In the genomic region with DNA sequence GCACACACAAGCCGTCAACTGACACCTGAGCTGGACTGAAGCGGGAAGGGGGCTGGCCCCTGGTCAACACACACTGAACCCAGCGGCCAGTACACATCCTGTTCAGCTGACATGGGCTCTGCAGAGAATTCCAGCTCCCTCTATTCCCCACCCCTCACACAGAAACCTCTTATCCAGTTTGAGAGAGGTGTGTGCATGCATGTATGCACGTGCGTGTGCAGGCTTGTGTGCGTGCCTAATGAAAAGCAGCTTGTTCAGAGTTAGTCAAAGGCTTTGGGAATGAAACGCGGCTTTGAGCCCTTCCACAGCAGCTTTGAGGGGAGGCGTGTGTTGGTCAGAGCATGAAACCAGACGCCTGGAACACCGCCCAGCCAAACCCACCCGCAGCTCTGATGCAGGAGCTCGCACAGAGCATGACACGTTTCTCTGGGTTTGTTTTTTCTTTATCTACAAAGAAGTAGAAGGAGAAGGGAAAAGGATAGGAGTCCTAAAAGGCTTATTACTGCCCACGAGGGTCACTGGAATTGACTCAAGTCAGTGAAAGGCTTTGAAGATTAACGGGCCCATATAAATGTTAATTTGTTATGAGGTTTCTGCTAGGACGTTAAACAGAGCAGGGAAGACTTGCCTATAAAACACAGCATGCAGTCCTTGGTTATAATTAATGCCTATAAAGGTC, we compare ENCODE assay signal across 9 cellular contexts.
DNase-seq lines count a peak whose midpoint lies in the region; ATAC-seq and TF ChIP-seq lines count a peak whose summit lies in the region.
"Had no signal": no experiment of that assay in that cellular context is flagged by ENCODE, and none has a peak within 500 bp of the region (broad histone marks: within the 10 kb centered on the region; RNA-seq: fewer than 3 reads in every experiment).

No MANE protein-coding gene starts in this region.

- DNase-seq in LHCN-M2 (ENCODE audit: low read depth) (peak; percentile 51), left ventricle myocardium inferior (no peak), spleen (no peak), inferior parietal cortex (ENCODE audit: extremely low spot score) (no peak), medulla oblongata (ENCODE audit: extremely low spot score) (no peak), GM10266 (ENCODE audit: extremely low spot score) (no peak), cerebellar cortex (ENCODE audit: low spot score) (no peak)

- H3K4me3 ChIP-seq in left ventricle myocardium inferior (no peak overlapping the region), spleen (no peak overlapping the region)

- H3K27me3 ChIP-seq in left ventricle myocardium inferior (ENCODE audit: low read depth) (no peaks in the 10 kb centered on the region), spleen (replicated peaks in 1 of 7) (peaks cover 0 to 59% (median 3%) of the 10 kb centered on the region in 7 donors)

- H3K36me3 ChIP-seq in left ventricle myocardium inferior (no peaks in the 10 kb centered on the region), spleen (no peaks in the 10 kb centered on the region)

- H3K9me3 ChIP-seq in left ventricle myocardium inferior (replicated peaks) (no peaks in the 10 kb centered on the region), spleen (no peaks in the 10 kb centered on the region)

- TF ChIP-seq CTCF in left ventricle myocardium inferior (IDR thresholded peaks at IDR 0.05; ENCODE audit: borderline replicate concordance) (no peak), spleen (IDR thresholded peaks at IDR 0.05 in 8 of 11, conservative IDR thresholded peaks at IDR 0.05 in 3 of 11) (no peak), GM10266 (IDR thresholded peaks at IDR 0.05; ENCODE audit: control insufficient read depth, insufficient read depth, low read depth, missing control alignments) (no peak)

- no peak for TF ChIP-seq POLR2A in spleen (IDR thresholded peaks at IDR 0.05)

- intact Hi-C loops in left ventricle myocardium inferior (cut with micrococcal nuclease), result no loop called here
- intact Hi-C loops in spleen (cut with DNase I; ENCODE audit: low total_unique reads), result loop anchor here (5.0 to 10.0 kb wide), 2 partner anchors 105 to 168 kb away; no protein-coding TSS in a partner anchor

- peak; percentile 47 for ATAC-seq in SK-N-SH treated with all-trans-retinoic acid at 6 μM for 48 hours
- ATAC-seq: Panc1 had no signal

- WGBS in spleen, 5 donors, result 25 to 49% (median 41%) methylated on average over 17 of the region's 17 CpGs

- H3K27ac ChIP-seq in left ventricle myocardium inferior (replicated peaks) (peak overlapping the region; percentile 88), spleen (peak overlapping the region; percentile 35 to 88 (median 83))

- peaks cover 100% of the 10 kb centered on the region for H3K4me1 ChIP-seq in left ventricle myocardium inferior
- H3K4me1 ChIP-seq in spleen, result peaks cover 19 to 87% (median 60%) of the 10 kb centered on the region in 6 donors

TF ChIP-seq in SK-N-SH treated with all-trans-retinoic acid at 6 μM for 48 hours, 23 proteins besides CTCF, POLR2A, EP300 and RAD21:
- TF ChIP-seq ZNF8 (CRISPR knock-in tag; IDR thresholded peaks at IDR 0.05) (no peak), CSDC2 (CRISPR knock-in tag; IDR thresholded peaks at IDR 0.05) (no peak), OSR1 (CRISPR knock-in tag; IDR thresholded peaks at IDR 0.05) (no peak), ARNTL (CRISPR knock-in tag; IDR thresholded peaks at IDR 0.05; ENCODE audit: borderline replicate concordance, low read depth) (no peak), BACH2 (CRISPR knock-in tag; IDR thresholded peaks at IDR 0.05; ENCODE audit: borderline replicate concordance) (no peak), TCF4 (CRISPR knock-in tag; IDR thresholded peaks at IDR 0.05; ENCODE audit: borderline replicate concordance) (peak; percentile 49; the same call in 1 of the 2 replicates)
- TF ChIP-seq, protein P1, sequence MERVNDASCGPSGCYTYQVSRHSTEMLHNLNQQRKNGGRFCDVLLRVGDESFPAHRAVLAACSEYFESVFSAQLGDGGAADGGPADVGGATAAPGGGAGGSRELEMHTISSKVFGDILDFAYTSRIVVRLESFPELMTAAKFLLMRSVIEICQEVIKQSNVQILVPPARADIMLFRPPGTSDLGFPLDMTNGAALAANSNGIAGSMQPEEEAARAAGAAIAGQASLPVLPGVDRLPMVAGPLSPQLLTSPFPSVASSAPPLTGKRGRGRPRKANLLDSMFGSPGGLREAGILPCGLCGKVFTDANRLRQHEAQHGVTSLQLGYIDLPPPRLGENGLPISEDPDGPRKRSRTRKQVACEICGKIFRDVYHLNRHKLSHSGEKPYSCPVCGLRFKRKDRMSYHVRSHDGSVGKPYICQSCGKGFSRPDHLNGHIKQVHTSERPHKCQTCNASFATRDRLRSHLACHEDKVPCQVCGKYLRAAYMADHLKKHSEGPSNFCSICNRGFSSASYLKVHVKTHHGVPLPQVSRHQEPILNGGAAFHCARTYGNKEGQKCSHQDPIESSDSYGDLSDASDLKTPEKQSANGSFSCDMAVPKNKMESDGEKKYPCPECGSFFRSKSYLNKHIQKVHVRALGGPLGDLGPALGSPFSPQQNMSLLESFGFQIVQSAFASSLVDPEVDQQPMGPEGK (CRISPR knock-in tag; IDR thresholded peaks at IDR 0.05; ENCODE audit: borderline replicate concordance), result no peak
- TF ChIP-seq, protein P2, sequence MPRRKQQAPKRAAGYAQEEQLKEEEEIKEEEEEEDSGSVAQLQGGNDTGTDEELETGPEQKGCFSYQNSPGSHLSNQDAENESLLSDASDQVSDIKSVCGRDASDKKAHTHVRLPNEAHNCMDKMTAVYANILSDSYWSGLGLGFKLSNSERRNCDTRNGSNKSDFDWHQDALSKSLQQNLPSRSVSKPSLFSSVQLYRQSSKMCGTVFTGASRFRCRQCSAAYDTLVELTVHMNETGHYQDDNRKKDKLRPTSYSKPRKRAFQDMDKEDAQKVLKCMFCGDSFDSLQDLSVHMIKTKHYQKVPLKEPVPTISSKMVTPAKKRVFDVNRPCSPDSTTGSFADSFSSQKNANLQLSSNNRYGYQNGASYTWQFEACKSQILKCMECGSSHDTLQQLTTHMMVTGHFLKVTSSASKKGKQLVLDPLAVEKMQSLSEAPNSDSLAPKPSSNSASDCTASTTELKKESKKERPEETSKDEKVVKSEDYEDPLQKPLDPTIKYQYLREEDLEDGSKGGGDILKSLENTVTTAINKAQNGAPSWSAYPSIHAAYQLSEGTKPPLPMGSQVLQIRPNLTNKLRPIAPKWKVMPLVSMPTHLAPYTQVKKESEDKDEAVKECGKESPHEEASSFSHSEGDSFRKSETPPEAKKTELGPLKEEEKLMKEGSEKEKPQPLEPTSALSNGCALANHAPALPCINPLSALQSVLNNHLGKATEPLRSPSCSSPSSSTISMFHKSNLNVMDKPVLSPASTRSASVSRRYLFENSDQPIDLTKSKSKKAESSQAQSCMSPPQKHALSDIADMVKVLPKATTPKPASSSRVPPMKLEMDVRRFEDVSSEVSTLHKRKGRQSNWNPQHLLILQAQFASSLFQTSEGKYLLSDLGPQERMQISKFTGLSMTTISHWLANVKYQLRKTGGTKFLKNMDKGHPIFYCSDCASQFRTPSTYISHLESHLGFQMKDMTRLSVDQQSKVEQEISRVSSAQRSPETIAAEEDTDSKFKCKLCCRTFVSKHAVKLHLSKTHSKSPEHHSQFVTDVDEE (CRISPR knock-in tag; IDR thresholded peaks at IDR 0.05), result 0 out of 2 replicates have a peak, but pooled peaks have one; percentile 17
